Comparison of ENCODE assay signal across 8 cellular contexts in genomic region chr9:85610074-85610855, GRCh38.
DNase-seq lines count a peak whose midpoint lies in the region; ATAC-seq, FAIRE-seq and TF ChIP-seq lines count a peak whose summit lies in the region.

No MANE protein-coding gene starts in this region.

- no peaks in the 10 kb centered on the region for H3K9me3 Mint-ChIP-seq in activated T-cell treated with anti-CD3 and anti-CD28 coated beads, Interleukin-2, amount 50 U/mL, for 24 hours
- H3K9me3 Mint-ChIP-seq in neural crest cell = no peaks in the 10 kb centered on the region

- H3K4me1 Mint-ChIP-seq in activated T-cell treated with anti-CD3 and anti-CD28 coated beads, Interleukin-2, amount 50 U/mL, for 24 hours (ENCODE audit: low read depth) = peaks cover 6% of the 10 kb centered on the region
- H3K4me1 Mint-ChIP-seq in neural crest cell = peaks cover 7% of the 10 kb centered on the region

- H3K4me3 ChIP-seq in fibroblast of the aortic adventitia (ENCODE audit: low read depth, low read length) = peak overlapping the region; percentile 60

- TF ChIP-seq CTCF in D721Med (IDR thresholded peaks at IDR 0.05; ENCODE audit: insufficient read depth, missing control alignments) = peak; percentile 76
- TF ChIP-seq CTCF in fibroblast of the aortic adventitia (IDR thresholded peaks at IDR 0.05; ENCODE audit: insufficient read depth, low read length) = peak; percentile 85
- TF ChIP-seq CTCF in neural crest cell (conservative IDR thresholded peaks at IDR 0.05) = peak; percentile 90

- peak overlapping the region; percentile 54 for H3K27ac Mint-ChIP-seq in activated T-cell treated with anti-CD3 and anti-CD28 coated beads, Interleukin-2, amount 50 U/mL, for 24 hours
- peak overlapping the region; percentile 22 for H3K27ac Mint-ChIP-seq in neural crest cell (ENCODE audit: unreplicated experiment)

- peak overlapping the region; percentile 38 for H3K4me3 Mint-ChIP-seq in activated T-cell treated with anti-CD3 and anti-CD28 coated beads, Interleukin-2, amount 50 U/mL, for 24 hours
- no peak overlapping the region for H3K4me3 Mint-ChIP-seq in neural crest cell

- no peak for DNase-seq in D721Med (ENCODE audit: insufficient read length, low spot score)
- DNase-seq in GM19239 (ENCODE audit: insufficient read length, low spot score) = peak; percentile 35
- peak; percentile 78 for DNase-seq in NCI-H2227 treated with DMSO at 0.1 percent for 48 hours (lab: John Stamatoyannopoulos, UW)
- no peak for DNase-seq in activated T-cell treated with anti-CD3 and anti-CD28 coated beads, Interleukin-2, amount 50 U/mL, for 24 hours
- peak; percentile 91 for DNase-seq in fibroblast of the aortic adventitia (ENCODE audit: low read depth)
- peak; percentile 38 for DNase-seq in neural crest cell (ENCODE audit: low read depth, low spot score)
- no peak for DNase-seq in ureter (ENCODE audit: low spot score)

- no peaks in the 10 kb centered on the region for H3K27me3 Mint-ChIP-seq in activated T-cell treated with anti-CD3 and anti-CD28 coated beads, Interleukin-2, amount 50 U/mL, for 24 hours
- no peaks in the 10 kb centered on the region for H3K27me3 Mint-ChIP-seq in neural crest cell (ENCODE audit: low read depth)

- FAIRE-seq in D721Med (lab: Jason Lieb, UNC) (peak; percentile 86), GM19239 (lab: Jason Lieb, UNC) (peak; percentile 87)

- H3K36me3 Mint-ChIP-seq in activated T-cell treated with anti-CD3 and anti-CD28 coated beads, Interleukin-2, amount 50 U/mL, for 24 hours (ENCODE audit: low read depth) = peaks cover 15% of the 10 kb centered on the region
- H3K36me3 Mint-ChIP-seq in neural crest cell (ENCODE audit: low read depth) = no peaks in the 10 kb centered on the region

- ATAC-seq in HG03175 (IDR thresholded peaks at IDR 0.05; ENCODE audit: unreplicated experiment) = peak; percentile 97

Comparison
In these comparisons a context has a peak if more than half of its experiments do, and no peak if none do; other contexts are left out.
1. DNase-seq: peak in GM19239 (single experiment), NCI-H2227 treated with DMSO at 0.1 percent for 48 hours (single experiment), fibroblast of the aortic adventitia (single experiment) and neural crest cell (single experiment); none in D721Med (single experiment), activated T-cell treated with anti-CD3 and anti-CD28 coated beads, Interleukin-2, amount 50 U/mL, for 24 hours (single experiment) and ureter (single experiment).
2. Peak in every context shown above with its lines, with median percentiles within 50 percentile points of each other: CTCF ChIP-seq.